In genomic region chr21:43196789-43197188, GRCh38 we compare ENCODE assay signal across 12 cellular contexts. TPM values are rescaled to one million over a fixed set of nuclear protein-coding genes. Genes with fewer than 3 reads are reported as not detected.
DNase-seq lines count a peak whose midpoint lies in the region; ATAC-seq, FAIRE-seq and TF ChIP-seq lines count a peak whose summit lies in the region.
"Had no signal": no experiment of that assay in that cellular context is flagged by ENCODE, and none has a peak within 500 bp of the region (broad histone marks: within the 10 kb centered on the region; RNA-seq: fewer than 3 reads in every experiment).

No MANE protein-coding gene starts in this region.

- peaks cover 19% of the 10 kb centered on the region for H3K4me1 Mint-ChIP-seq in stimulated activated effector memory CD8-positive, alpha-beta T cell treated with anti-CD3 and anti-CD28 coated beads, Interleukin-12 subunit alpha, Interleukin-12 subunit beta, amount 100 ng/mL, for 72 hours

- H3K9me3 ChIP-seq in keratinocyte (ENCODE audit: control insufficient read depth, low read depth, low read length) (peaks cover 4% of the 10 kb centered on the region), skeletal muscle satellite cell (replicated peaks; ENCODE audit: low read length) (peaks cover 10% of the 10 kb centered on the region), MG63 (peaks cover 27% of the 10 kb centered on the region)

- peaks cover 6% of the 10 kb centered on the region for H3K9me3 Mint-ChIP-seq in stimulated activated effector memory CD8-positive, alpha-beta T cell treated with anti-CD3 and anti-CD28 coated beads, Interleukin-12 subunit alpha, Interleukin-12 subunit beta, amount 100 ng/mL, for 72 hours

- no peak for ATAC-seq in stimulated activated effector memory CD8-positive, alpha-beta T cell treated with anti-CD3 and anti-CD28 coated beads, Interleukin-12 subunit alpha, Interleukin-12 subunit beta, amount 100 ng/mL, for 72 hours
- ATAC-seq in GM19397 (IDR thresholded peaks at IDR 0.05; ENCODE audit: unreplicated experiment): no peak
- ATAC-seq: T-cell had no signal

- H3K36me3 Mint-ChIP-seq in stimulated activated effector memory CD8-positive, alpha-beta T cell treated with anti-CD3 and anti-CD28 coated beads, Interleukin-12 subunit alpha, Interleukin-12 subunit beta, amount 100 ng/mL, for 72 hours: no peaks in the 10 kb centered on the region

- H3K4me1 ChIP-seq in keratinocyte (ENCODE audit: control insufficient read depth, extremely low read depth, insufficient read depth, low read length): peaks cover 52% of the 10 kb centered on the region
- peaks cover 40% of the 10 kb centered on the region for H3K4me1 ChIP-seq in skeletal muscle satellite cell (ENCODE audit: control insufficient read depth, insufficient read depth, low read length)

- no peak overlapping the region for H3K4me3 ChIP-seq in LNCaP clone FGC (ENCODE audit: low read depth, low read length)
- peak overlapping the region in 2 of 3 experiments; percentile 13 to 37 for H3K4me3 ChIP-seq in keratinocyte (ENCODE audit: control insufficient read depth in 2 of 3, extremely low read depth in 1 of 3, insufficient read depth in 2 of 3, low read depth in 1 of 3, low read length in 3 of 3)
- no peak overlapping the region for H3K4me3 ChIP-seq in skeletal muscle satellite cell (ENCODE audit: low read length)
- H3K4me3 ChIP-seq in MG63: no peak overlapping the region
- H3K4me3 ChIP-seq: smooth muscle cell had no signal

- no peaks in the 10 kb centered on the region for H4K20me1 ChIP-seq in keratinocyte (ENCODE audit: control insufficient read depth, extremely low read depth, insufficient read depth, low read length)

- peak; percentile 46 for DNase-seq in LNCaP clone FGC (ENCODE audit: low read depth)
- DNase-seq in keratinocyte (ENCODE audit: low read depth, low spot score): peak; percentile 61
- DNase-seq in MG63: no peak
- no peak for DNase-seq in stimulated activated effector memory CD8-positive, alpha-beta T cell treated with anti-CD3 and anti-CD28 coated beads, Interleukin-12 subunit alpha, Interleukin-12 subunit beta, amount 100 ng/mL, for 72 hours (ENCODE audit: low spot score in 2 of 2)
- DNase-seq in H4 (ENCODE audit: low spot score): no peak
- DNase-seq: cortex of kidney, NCI-H1694 had no signal

- H3K27me3 ChIP-seq in keratinocyte (ENCODE audit: control insufficient read depth, extremely low read depth, insufficient read depth, low read length) (no peaks in the 10 kb centered on the region), skeletal muscle satellite cell (ENCODE audit: control insufficient read depth, insufficient read depth, low read length) (peaks cover 10% of the 10 kb centered on the region), MG63 (peaks cover 7% of the 10 kb centered on the region)

- no peak overlapping the region for H2AFZ ChIP-seq in keratinocyte (ENCODE audit: control insufficient read depth, low read length)

- dilution Hi-C loops in keratinocyte (cut with MboI; ENCODE audit: extremely low pct_ligation_motif_present, low sequenced_read_pairs): no loop called here

- H3K27ac ChIP-seq in VCaP (peak overlapping the region; percentile 33), keratinocyte (ENCODE audit: control insufficient read depth, insufficient read depth, low read length) (peak overlapping the region; percentile 88)

- H3K9me1 ChIP-seq in keratinocyte (ENCODE audit: control insufficient read depth, extremely low read depth, insufficient read depth, low read length): no peaks in the 10 kb centered on the region

- H3K4me3 Mint-ChIP-seq in stimulated activated effector memory CD8-positive, alpha-beta T cell treated with anti-CD3 and anti-CD28 coated beads, Interleukin-12 subunit alpha, Interleukin-12 subunit beta, amount 100 ng/mL, for 72 hours: no peak overlapping the region
- H3K4me3 Mint-ChIP-seq: T-cell had no signal

- no peaks in the 10 kb centered on the region for H3K79me2 ChIP-seq in keratinocyte (ENCODE audit: control insufficient read depth, insufficient read depth, low read length)

- FAIRE-seq in keratinocyte (lab: Jason Lieb, UNC): peak; percentile 99

- H3K4me2 ChIP-seq in keratinocyte (ENCODE audit: control insufficient read depth, extremely low read depth, insufficient read depth, low read depth, low read length) (peak overlapping the region; percentile 67), skeletal muscle satellite cell (ENCODE audit: low read length) (peak overlapping the region; percentile 5)

- peak overlapping the region; percentile 73 for H3K9ac ChIP-seq in keratinocyte (ENCODE audit: control insufficient read depth, extremely low read depth, insufficient read depth, low read length)
- H3K9ac ChIP-seq in skeletal muscle satellite cell (ENCODE audit: low read depth, low read length): no peak overlapping the region

- H3K27ac Mint-ChIP-seq in stimulated activated effector memory CD8-positive, alpha-beta T cell treated with anti-CD3 and anti-CD28 coated beads, Interleukin-12 subunit alpha, Interleukin-12 subunit beta, amount 100 ng/mL, for 72 hours: no peak overlapping the region
- H3K27ac Mint-ChIP-seq: T-cell had no signal

- TF ChIP-seq CTCF in LNCaP clone FGC (IDR thresholded peaks at IDR 0.05; ENCODE audit: control insufficient read depth, extremely low read depth, insufficient read depth) (no peak), VCaP (conservative IDR thresholded peaks at IDR 0.05) (no peak), keratinocyte (optimal IDR thresholded peaks at IDR 0.05 in 1 of 3, IDR thresholded peaks at IDR 0.05 in 1 of 3, conservative IDR thresholded peaks at IDR 0.05 in 1 of 3; ENCODE audit: extremely low read depth in 1 of 3, insufficient read depth in 2 of 3, low read length in 3 of 3) (no peak)

- no peaks in the 10 kb centered on the region for H3K36me3 ChIP-seq in keratinocyte (ENCODE audit: control insufficient read depth in 2 of 2, extremely low read depth in 1 of 2, insufficient read depth in 2 of 2, low read length in 2 of 2)
- H3K36me3 ChIP-seq in skeletal muscle satellite cell (ENCODE audit: insufficient read depth, low read length): no peaks in the 10 kb centered on the region
- H3K36me3 ChIP-seq in MG63: no peaks in the 10 kb centered on the region

RNA-seq across cellular contexts. Expression of gene CRYAA, which starts 28.0 kb away (rescaled TPM):
- polyA plus RNA-seq in keratinocyte: not detected in 3 replicates
- not detected for polyA plus RNA-seq in keratinocyte (2011; ENCODE audit: low read depth)
- not detected in 2 replicates for polyA plus RNA-seq in keratinocyte (2011; cell fraction: cytosol; rRNA removed)
- not detected in 2 replicates for polyA plus RNA-seq in keratinocyte (2011; cell fraction: nucleus; rRNA removed)
- not detected in 2 replicates for polyA plus RNA-seq in keratinocyte (2012; ENCODE audit: low replicate concordance)
- polyA minus RNA-seq in keratinocyte: not detected in 3 replicates
- not detected for polyA minus RNA-seq in keratinocyte (2011; cell fraction: cytosol; rRNA and poly(A)+ RNA removed)
- not detected in 2 replicates for polyA minus RNA-seq in keratinocyte (2011; cell fraction: nucleus; rRNA and poly(A)+ RNA removed)
- total RNA-seq in skeletal muscle satellite cell (2012; rRNA removed): not detected in 2 replicates
- total RNA-seq in MG63 (2014; rRNA removed; shearing (Covaris generic); ENCODE audit: low replicate concordance): not detected in 2 replicates
- not detected in 2 replicates for total RNA-seq in H4 (2014; rRNA removed; shearing (Covaris generic))
- total RNA-seq: smooth muscle cell, T-cell had no signal
- polyA plus RNA-seq: smooth muscle cell had no signal

Comparison
In these comparisons a context has a peak if more than half of its experiments do, and no peak if none do; other contexts are left out.
1. DNase-seq: peak in LNCaP clone FGC (single experiment) and keratinocyte (single experiment); none in MG63 (single experiment), stimulated activated effector memory CD8-positive, alpha-beta T cell treated with anti-CD3 and anti-CD28 coated beads, Interleukin-12 subunit alpha, Interleukin-12 subunit beta, amount 100 ng/mL, for 72 hours (0 of 2) and H4 (single experiment).
2. H3K4me3 ChIP-seq: peak in keratinocyte (2 of 3); none in LNCaP clone FGC (single experiment), skeletal muscle satellite cell (single experiment) and MG63 (single experiment).